Comparison of ENCODE assay signal across 33 cellular contexts in genomic region chr11:115304774-115305472, GRCh38.
DNase-seq lines count a peak whose midpoint lies in the region; ATAC-seq, FAIRE-seq and TF ChIP-seq lines count a peak whose summit lies in the region.
"Had no signal": no experiment of that assay in that cellular context is flagged by ENCODE, and none has a peak within 500 bp of the region (broad histone marks: within the 10 kb centered on the region; RNA-seq: fewer than 3 reads in every experiment).

No MANE protein-coding gene starts in this region.

- DNase-seq in NCI-H1417 (lab: John Stamatoyannopoulos, UW) (peak in 2 of 3 experiments; percentile 33 to 72), NCI-H1417 treated with DMSO at 0.1 percent for 48 hours (lab: John Stamatoyannopoulos, UW) (no peak), HT1080 (ENCODE audit: low read depth) (peak; percentile 38), bronchial epithelial cell (ENCODE audit: low read depth) (peak; percentile 89), progenitor cell of endocrine pancreas (ENCODE audit: low spot score, unreplicated experiment) (no peak), NCI-H345 (lab: John Stamatoyannopoulos, UW) (no peak), SK-N-DZ (ENCODE audit: low spot score) (no peak)
- DNase-seq: 8988T; activated CD4-positive, alpha-beta T cell treated with anti-CD3 and anti-CD28 coated beads, Interleukin-2, amount 50 U/mL, for 48 hours; activated CD4-positive, CD25-positive, alpha-beta regulatory T cell; activated CD8-positive, alpha-beta memory T cell treated with anti-CD3 and anti-CD28 coated beads, Interleukin-2, amount 50 U/mL, for 4 hours; aorta; CD4-positive, alpha-beta memory T cell; effector CD4-positive, alpha-beta T cell; foreskin fibroblast; GF-D8; NCI-H1105 treated with DMSO at 0.1 percent for 48 hours; NCI-H2081 treated with DMSO at 0.1 percent for 48 hours; NCI-H774; OCI-M1; posterior cingulate gyrus; SHP77; stimulated activated naive CD8-positive, alpha-beta T cell treated with anti-CD3 and anti-CD28 coated beads, Interleukin-15, amount 100 ng/mL, for 72 hours had no signal

- no peaks in the 10 kb centered on the region for H3K36me3 Mint-ChIP-seq in progenitor cell of endocrine pancreas (ENCODE audit: insufficient read depth)
- H3K36me3 Mint-ChIP-seq: activated naive CD4-positive, alpha-beta T cell treated with anti-CD3 and anti-CD28 coated beads, Interleukin-2, amount 50 U/mL, for 72 hours; CD4-positive, alpha-beta memory T cell had no signal

- TF ChIP-seq CTCF in bronchial epithelial cell (IDR thresholded peaks at IDR 0.05; ENCODE audit: insufficient read depth, low read length, severe bottlenecking) = no peak
- TF ChIP-seq CTCF in progenitor cell of endocrine pancreas (IDR thresholded peaks at IDR 0.05; ENCODE audit: unreplicated experiment) = no peak

- peaks cover 11% of the 10 kb centered on the region for H3K4me1 Mint-ChIP-seq in progenitor cell of endocrine pancreas (ENCODE audit: low read depth)
- H3K4me1 Mint-ChIP-seq: activated T-helper 17 cell treated with anti-CD3 and anti-CD28 coated beads, Interleukin-2, amount 50 U/mL, for 72 hours; CD4-positive, alpha-beta memory T cell; GM23338; stimulated activated naive CD8-positive, alpha-beta T cell treated with anti-CD3 and anti-CD28 coated beads, Interleukin-15, amount 100 ng/mL, for 72 hours had no signal

- H3K9me3 Mint-ChIP-seq in progenitor cell of endocrine pancreas (ENCODE audit: low read depth) = no peaks in the 10 kb centered on the region
- H3K9me3 Mint-ChIP-seq: activated naive CD4-positive, alpha-beta T cell treated with anti-CD3 and anti-CD28 coated beads, Interleukin-2, amount 50 U/mL, for 72 hours; activated T-helper 17 cell treated with anti-CD3 and anti-CD28 coated beads, Interleukin-2, amount 50 U/mL, for 72 hours; CD4-positive, alpha-beta memory T cell; GM23338; neural crest cell; stimulated activated naive CD8-positive, alpha-beta T cell treated with anti-CD3 and anti-CD28 coated beads, Interleukin-15, amount 100 ng/mL, for 72 hours had no signal

- no peaks in the 10 kb centered on the region for H3K27me3 Mint-ChIP-seq in progenitor cell of endocrine pancreas
- H3K27me3 Mint-ChIP-seq: stimulated activated naive CD8-positive, alpha-beta T cell treated with anti-CD3 and anti-CD28 coated beads, Interleukin-15, amount 100 ng/mL, for 72 hours had no signal

- ATAC-seq in HG03196 (IDR thresholded peaks at IDR 0.05; ENCODE audit: unreplicated experiment) = no peak
- ATAC-seq: activated naive CD4-positive, alpha-beta T cell treated with anti-CD3 and anti-CD28 coated beads, Interleukin-2, amount 50 U/mL, for 72 hours; activated T-helper 17 cell treated with anti-CD3 and anti-CD28 coated beads, Interleukin-2, amount 50 U/mL, for 72 hours; GM23338; K562; left lobe of liver; sciatic nerve; stimulated activated naive CD8-positive, alpha-beta T cell treated with anti-CD3 and anti-CD28 coated beads, Interleukin-15, amount 100 ng/mL, for 72 hours had no signal

- H3K4me3 ChIP-seq in bronchial epithelial cell (ENCODE audit: low read depth, low read length) = no peak overlapping the region
- H3K4me3 ChIP-seq: GM23338, K562, tibial nerve had no signal

- H3K27ac Mint-ChIP-seq in progenitor cell of endocrine pancreas = peak overlapping the region; percentile 0
- H3K27ac Mint-ChIP-seq: activated naive CD4-positive, alpha-beta T cell treated with anti-CD3 and anti-CD28 coated beads, Interleukin-2, amount 50 U/mL, for 72 hours; activated T-helper 17 cell treated with anti-CD3 and anti-CD28 coated beads, Interleukin-2, amount 50 U/mL, for 72 hours; CD4-positive, alpha-beta memory T cell; GM23338; stimulated activated naive CD8-positive, alpha-beta T cell treated with anti-CD3 and anti-CD28 coated beads, Interleukin-15, amount 100 ng/mL, for 72 hours had no signal

- FAIRE-seq in bronchial epithelial cell (lab: Jason Lieb, UNC) = no peak
- FAIRE-seq: GM18507, K562 had no signal

- no peaks in the 10 kb centered on the region for H3K27me3 ChIP-seq in bronchial epithelial cell (ENCODE audit: control insufficient read depth, insufficient read depth, low read length)
- H3K27me3 ChIP-seq: tibial nerve had no signal

- H3K4me3 Mint-ChIP-seq in progenitor cell of endocrine pancreas (ENCODE audit: low read depth) = no peak overlapping the region
- H3K4me3 Mint-ChIP-seq: activated T-helper 17 cell treated with anti-CD3 and anti-CD28 coated beads, Interleukin-2, amount 50 U/mL, for 72 hours; CD4-positive, alpha-beta memory T cell; GM23338; neural crest cell; stimulated activated naive CD8-positive, alpha-beta T cell treated with anti-CD3 and anti-CD28 coated beads, Interleukin-15, amount 100 ng/mL, for 72 hours had no signal

- H3K36me3 ChIP-seq in bronchial epithelial cell (ENCODE audit: control insufficient read depth, insufficient read depth, low read length) = no peaks in the 10 kb centered on the region
- H3K36me3 ChIP-seq: tibial nerve had no signal

Comparison
In these comparisons a context has a peak if more than half of its experiments do, and no peak if none do; other contexts are left out.
1. DNase-seq: peak in NCI-H1417 (2 of 3), HT1080 (single experiment) and bronchial epithelial cell (single experiment); none in NCI-H1417 treated with DMSO at 0.1 percent for 48 hours (single experiment), progenitor cell of endocrine pancreas (single experiment), NCI-H345 (single experiment) and SK-N-DZ (single experiment).